Comparison of ENCODE assay signal across 14 cellular contexts in genomic region chr2:171244970-171245782, GRCh38.
DNase-seq lines count a peak whose midpoint lies in the region; ATAC-seq and TF ChIP-seq lines count a peak whose summit lies in the region.
"Had no signal": no experiment of that assay in that cellular context is flagged by ENCODE, and none has a peak within 500 bp of the region (broad histone marks: within the 10 kb centered on the region; RNA-seq: fewer than 3 reads in every experiment).

No MANE protein-coding gene starts in this region.

- ATAC-seq in HG03378 (IDR thresholded peaks at IDR 0.05; ENCODE audit: unreplicated experiment): no peak
- ATAC-seq in left colon: no peak
- ATAC-seq: GM12878 had no signal

- H3K27ac ChIP-seq in WERI-Rb-1: no peak overlapping the region

- DNase-seq in ACHN (peak; percentile 11), HCEC 1CT (peak; percentile 29), WERI-Rb-1 (peak; percentile 13), fibroblast of villous mesenchyme (ENCODE audit: low read depth) (peak; percentile 18), left colon (no peak), GM20000 (ENCODE audit: low spot score) (no peak)
- DNase-seq in stimulated activated naive CD4-positive, alpha-beta T cell (lab: John Stamatoyannopoulos, UW): no peak
- DNase-seq: CD4-positive, alpha-beta memory T cell; NCI-H1930; posterior cingulate gyrus; stimulated activated CD4-positive, alpha-beta T cell treated with anti-CD3 and anti-CD28 coated beads, Interleukin-4, amount 100 ng/mL, for 24 hours; T-helper 1 cell had no signal

- H3K4me3 ChIP-seq in WERI-Rb-1 (ENCODE audit: low read depth, low read length) (no peak overlapping the region), fibroblast of villous mesenchyme (ENCODE audit: low read depth, low read length) (no peak overlapping the region)
- H3K4me3 ChIP-seq: GM12878 had no signal

- H3K9me3 ChIP-seq in WERI-Rb-1 (ENCODE audit: severe bottlenecking): peaks cover 6% of the 10 kb centered on the region

- in situ Hi-C loops in ACHN (cut with HindIII; ENCODE audit: low pct_ligation_motif_present, low pct_unique_long_range_greater_than_20kb, low sequenced_read_pairs): no loop called here

- no peaks in the 10 kb centered on the region for H3K27me3 ChIP-seq in WERI-Rb-1 (ENCODE audit: insufficient read depth, low read depth, severe bottlenecking)

- intact Hi-C loops in left colon (cut with DNase I, micrococcal nuclease): no loop called here

- H3K36me3 ChIP-seq in WERI-Rb-1: no peaks in the 10 kb centered on the region

- TF ChIP-seq CTCF in WERI-Rb-1 (IDR thresholded peaks at IDR 0.05; ENCODE audit: low read depth, low read length) (no peak), fibroblast of villous mesenchyme (IDR thresholded peaks at IDR 0.05; ENCODE audit: insufficient read depth, low read depth, low read length) (no peak), GM20000 (IDR thresholded peaks at IDR 0.05; ENCODE audit: extremely low read depth, missing control alignments) (no peak)

Comparison
In these comparisons a context has a peak if more than half of its experiments do, and no peak if none do; other contexts are left out.
1. DNase-seq: peak in ACHN (single experiment), HCEC 1CT (single experiment), WERI-Rb-1 (single experiment) and fibroblast of villous mesenchyme (single experiment); none in left colon (0 of 2), stimulated activated naive CD4-positive, alpha-beta T cell (0 of 6) and GM20000 (single experiment).